1 cellular context compared by ENCODE assay signal in genomic region chrX:20270557-20270880, GRCh38.
TF ChIP-seq lines count a peak whose summit lies in the region.

No MANE protein-coding gene starts in this region.

TF ChIP-seq in IMR-90, 13 proteins besides CTCF, POLR2A, EP300 and RAD21:
- TF ChIP-seq RCOR1 (IDR thresholded peaks at IDR 0.05; ENCODE audit: insufficient replicate concordance, low read length) (no peak), RFX5 (IDR thresholded peaks at IDR 0.05; ENCODE audit: low read depth, low read length) (no peak), MXI1 (IDR thresholded peaks at IDR 0.05; ENCODE audit: borderline replicate concordance, low read depth, low read length) (no peak), CHD1 (IDR thresholded peaks at IDR 0.05; ENCODE audit: low read depth, low read length) (no peak), CEBPB (IDR thresholded peaks at IDR 0.05; ENCODE audit: low read depth, low read length) (peak; percentile 71), BHLHE40 (IDR thresholded peaks at IDR 0.05; ENCODE audit: low read depth, low read length) (no peak)
- TF ChIP-seq, protein P1, sequence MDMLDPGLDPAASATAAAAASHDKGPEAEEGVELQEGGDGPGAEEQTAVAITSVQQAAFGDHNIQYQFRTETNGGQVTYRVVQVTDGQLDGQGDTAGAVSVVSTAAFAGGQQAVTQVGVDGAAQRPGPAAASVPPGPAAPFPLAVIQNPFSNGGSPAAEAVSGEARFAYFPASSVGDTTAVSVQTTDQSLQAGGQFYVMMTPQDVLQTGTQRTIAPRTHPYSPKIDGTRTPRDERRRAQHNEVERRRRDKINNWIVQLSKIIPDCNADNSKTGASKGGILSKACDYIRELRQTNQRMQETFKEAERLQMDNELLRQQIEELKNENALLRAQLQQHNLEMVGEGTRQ (IDR thresholded peaks at IDR 0.05; ENCODE audit: low read depth, low read length), result no peak
TF ChIP-seq in IMR-90: peak in this region for 1.
